ENCODE assay signal across 20 cellular contexts in genomic region chr5:115709585-115709984, GRCh38.
A peak's percentile ranks its signal among the peaks of the same experiment; 100 is the strongest.
DNase-seq lines count a peak whose midpoint lies in the region; ATAC-seq and TF ChIP-seq lines count a peak whose summit lies in the region.
"Had no signal": no experiment of that assay in that cellular context is flagged by ENCODE, and none has a peak within 500 bp of the region (broad histone marks: within the 10 kb centered on the region; RNA-seq: fewer than 3 reads in every experiment).

No MANE protein-coding gene starts in this region.

- H3K18ac ChIP-seq in neuronal stem cell (ENCODE audit: low read length) = no peak overlapping the region

- no peaks in the 10 kb centered on the region for H3K9me3 ChIP-seq in neuronal stem cell (replicated peaks in 1 of 2; ENCODE audit: control insufficient read depth in 2 of 2, insufficient read depth in 1 of 2, low read depth in 1 of 2, low read length in 2 of 2)
- no peaks in the 10 kb centered on the region for H3K9me3 ChIP-seq in thoracic aorta

- no peak overlapping the region for H3K14ac ChIP-seq in neuronal stem cell (ENCODE audit: low read length)

- H2AFZ ChIP-seq in neuronal stem cell (ENCODE audit: low read length) = peak overlapping the region; percentile 32

- no peaks in the 10 kb centered on the region for H3K79me1 ChIP-seq in neuronal stem cell (ENCODE audit: low read depth, low read length)

- H3K27me3 ChIP-seq in neuronal stem cell (ENCODE audit: control insufficient read depth in 3 of 3, insufficient read depth in 3 of 3, low read depth in 1 of 3, low read length in 3 of 3) (no peaks in the 10 kb centered on the region), thoracic aorta (replicated peaks; ENCODE audit: insufficient read depth) (no peaks in the 10 kb centered on the region)

- no peak overlapping the region for H3K9ac ChIP-seq in neuronal stem cell (ENCODE audit: low read depth, low read length, poor library complexity)

- no CpG with 5 or more reads among the region's 3 CpGs for WGBS in neuronal stem cell (ENCODE audit: extremely low coverage in 2 of 2, insufficient read length in 2 of 2, insufficient replicate concordance in 1 of 2), 2 donors

- H2AK5ac ChIP-seq in neuronal stem cell (ENCODE audit: low read depth, low read length) = no peak overlapping the region

- H3K4me1 ChIP-seq in neuronal stem cell (ENCODE audit: control insufficient read depth in 2 of 2, insufficient read depth in 1 of 2, low read depth in 1 of 2, low read length in 2 of 2) (peaks cover 0 to 3% of the 10 kb centered on the region in 2 donors), thoracic aorta (ENCODE audit: control insufficient read depth in 1 of 2, low read depth in 2 of 2) (peaks cover 0 to 14% of the 10 kb centered on the region in 2 donors)

- no peak overlapping the region for H3K4ac ChIP-seq in neuronal stem cell (ENCODE audit: low read length)

- H4K8ac ChIP-seq in neuronal stem cell (ENCODE audit: low read depth, low read length) = no peak overlapping the region

- TF ChIP-seq CTCF in epithelial cell of proximal tubule (conservative IDR thresholded peaks at IDR 0.05; ENCODE audit: low read depth, low read length) (no peak), thoracic aorta (IDR thresholded peaks at IDR 0.05) (no peak)

- no peak overlapping the region for H2BK5ac ChIP-seq in neuronal stem cell (ENCODE audit: low read length)

- H3K27ac ChIP-seq in neuronal stem cell (replicated peaks; ENCODE audit: low read length) (no peak overlapping the region), thoracic aorta (peak overlapping the region; percentile 11 to 59)

- peak overlapping the region; percentile 26 for H3K4me2 ChIP-seq in neuronal stem cell (ENCODE audit: insufficient read depth, low read length, poor library complexity, severe bottlenecking)

- no peak overlapping the region for H2BK120ac ChIP-seq in neuronal stem cell (ENCODE audit: low read depth, low read length)

- DNase-seq in epithelial cell of proximal tubule (ENCODE audit: low read depth) (peak; percentile 48), kidney tubule cell (ENCODE audit: low spot score) (peak; percentile 73), neuronal stem cell (ENCODE audit: low spot score) (no peak), thoracic aorta (ENCODE audit: low spot score) (no peak)
- DNase-seq in activated naive CD4-positive, alpha-beta T cell treated with anti-CD3 and anti-CD28 coated beads, Interleukin-2, amount 50 U/mL, for 16 hours = no peak
- DNase-seq: CD4-positive, CD25-positive, alpha-beta regulatory T cell; DMS79 treated with DMSO at 0.1 percent for 48 hours; GOT3; HCEC 1CT; MV-4-11; NCI-H1105 treated with DMSO at 0.1 percent for 48 hours; NCI-H2029 treated with DMSO at 0.1 percent for 48 hours; NCI-H2171; NCI-H345; NCI-H524; NCI-H774; NK-92 treated with Interleukin-12 subunit alpha and Interleukin-12 subunit beta, amount 100 ng/mL, for 24 hours; SIG-M5 had no signal

- H3K4me3 ChIP-seq in epithelial cell of proximal tubule (ENCODE audit: low read depth, low read length) = no peak overlapping the region
- no peak overlapping the region for H3K4me3 ChIP-seq in neuronal stem cell (ENCODE audit: low read length in 2 of 2)
- no peak overlapping the region for H3K4me3 ChIP-seq in thoracic aorta

- H2BK15ac ChIP-seq in neuronal stem cell (ENCODE audit: low read length) = no peak overlapping the region

- H4K91ac ChIP-seq in neuronal stem cell (ENCODE audit: low read depth, low read length, poor library complexity) = no peak overlapping the region

- H2BK12ac ChIP-seq in neuronal stem cell (ENCODE audit: low read length) = no peak overlapping the region

- H3K36me3 ChIP-seq in neuronal stem cell (replicated peaks in 1 of 2; ENCODE audit: control insufficient read depth in 2 of 2, insufficient read depth in 2 of 2, low read length in 2 of 2) (no peaks in the 10 kb centered on the region), thoracic aorta (no peaks in the 10 kb centered on the region)

- no peak overlapping the region for H3K23ac ChIP-seq in neuronal stem cell (ENCODE audit: low read depth, low read length, poor library complexity)

- ATAC-seq in thoracic aorta (ENCODE audit: insufficient number of reproducible peaks, low FRiP score, low read depth) (no peak), GM19351 (IDR thresholded peaks at IDR 0.05; ENCODE audit: unreplicated experiment) (no peak), HG02678 (IDR thresholded peaks at IDR 0.05; ENCODE audit: unreplicated experiment) (no peak)

Comparison
In these comparisons a context has a peak if more than half of its experiments do, and no peak if none do; other contexts are left out.
1. DNase-seq: peak in epithelial cell of proximal tubule (single experiment) and kidney tubule cell (single experiment); none in neuronal stem cell (single experiment), thoracic aorta (single experiment) and activated naive CD4-positive, alpha-beta T cell treated with anti-CD3 and anti-CD28 coated beads, Interleukin-2, amount 50 U/mL, for 16 hours (single experiment).